In genomic region chr16:64017789-64018188, GRCh38 we compare ENCODE assay signal across 19 cellular contexts.
DNase-seq lines count a peak whose midpoint lies in the region; ATAC-seq and TF ChIP-seq lines count a peak whose summit lies in the region.
"Had no signal": no experiment of that assay in that cellular context is flagged by ENCODE, and none has a peak within 500 bp of the region (broad histone marks: within the 10 kb centered on the region; RNA-seq: fewer than 3 reads in every experiment).

No MANE protein-coding gene starts in this region.

- H3K9ac ChIP-seq in OCI-LY1 (ENCODE audit: low read length) (no peak overlapping the region), neural progenitor cell (no peak overlapping the region)

- no peak overlapping the region for H3K4me2 ChIP-seq in OCI-LY1 (ENCODE audit: low read length)
- no peak overlapping the region for H3K4me2 ChIP-seq in neural progenitor cell
- H3K4me2 ChIP-seq: GM23338 had no signal

- H3K36me3 ChIP-seq in cardiac muscle cell (no peaks in the 10 kb centered on the region), right atrium auricular region (no peaks in the 10 kb centered on the region), OCI-LY1 (ENCODE audit: insufficient read depth, low read length) (no peaks in the 10 kb centered on the region), neural progenitor cell (no peaks in the 10 kb centered on the region)
- H3K36me3 ChIP-seq: BE2C had no signal

- no peak overlapping the region for H3K27ac Mint-ChIP-seq in neural progenitor cell
- H3K27ac Mint-ChIP-seq: CD4-positive, CD25-positive, alpha-beta regulatory T cell; CD8-positive, alpha-beta memory T cell; GM23338 had no signal

- peak overlapping the region; percentile 22 for H3K27ac ChIP-seq in cardiac muscle cell
- no peak overlapping the region for H3K27ac ChIP-seq in right atrium auricular region
- H3K27ac ChIP-seq in OCI-LY1 (ENCODE audit: low read depth, low read length, poor library complexity, severe bottlenecking), result no peak overlapping the region
- no peak overlapping the region for H3K27ac ChIP-seq in neural progenitor cell

- H3K4me1 ChIP-seq in cardiac muscle cell (ENCODE audit: low read depth) (peaks cover 18% of the 10 kb centered on the region), right atrium auricular region (peaks cover 0 to 8% of the 10 kb centered on the region in 2 donors), OCI-LY1 (ENCODE audit: insufficient read depth, low read length, severe bottlenecking) (peaks cover 23% of the 10 kb centered on the region), neural progenitor cell (peaks cover 11% of the 10 kb centered on the region)
- H3K4me1 ChIP-seq: BE2C had no signal

- H3K9me3 ChIP-seq in cardiac muscle cell (ENCODE audit: low read depth) (no peaks in the 10 kb centered on the region), right atrium auricular region (no peaks in the 10 kb centered on the region), OCI-LY1 (ENCODE audit: low read length) (no peaks in the 10 kb centered on the region), neural progenitor cell (ENCODE audit: low read depth) (no peaks in the 10 kb centered on the region)
- H3K9me3 ChIP-seq: BE2C had no signal

- no peaks in the 10 kb centered on the region for H3K27me3 ChIP-seq in cardiac muscle cell
- no peaks in the 10 kb centered on the region for H3K27me3 ChIP-seq in right atrium auricular region
- H3K27me3 ChIP-seq in OCI-LY1 (ENCODE audit: insufficient read depth, low read length), result no peaks in the 10 kb centered on the region
- H3K27me3 ChIP-seq in neural progenitor cell, result no peaks in the 10 kb centered on the region
- H3K27me3 ChIP-seq: BE2C had no signal

- H3K9me3 Mint-ChIP-seq in neural progenitor cell, result peaks cover 2% of the 10 kb centered on the region
- H3K9me3 Mint-ChIP-seq: GM23338 had no signal

- H2AFZ ChIP-seq in OCI-LY1 (ENCODE audit: low read length), result 0 out of 2 replicates have a peak overlapping the region, but pooled peaks have one; percentile 20
- no peak overlapping the region for H2AFZ ChIP-seq in neural progenitor cell (replicated peaks)
- H2AFZ ChIP-seq: GM23338 had no signal

- DNase-seq in cardiac muscle cell (ENCODE audit: low read depth in 1 of 2, low spot score in 1 of 2) (peak in 1 of 2 donors; percentile 8), right atrium auricular region (ENCODE audit: low spot score) (no peak), neural progenitor cell (ENCODE audit: low spot score) (peak; percentile 20), NAMALWA (ENCODE audit: low spot score) (no peak), NCI-H446 treated with DMSO at 0.1 percent for 48 hours (lab: John Stamatoyannopoulos, UW) (no peak)
- DNase-seq: 8988T; BE2C; C1 segment of cervical spinal cord; CD4-positive, CD25-positive, alpha-beta regulatory T cell; CD8-positive, alpha-beta memory T cell; COR-L47; DMS 273 treated with DMSO at 0.1 percent for 48 hours; DMS53; DND-41; EL; HCEC 1CT had no signal

- no peaks in the 10 kb centered on the region for H3K4me1 Mint-ChIP-seq in neural progenitor cell
- H3K4me1 Mint-ChIP-seq: CD4-positive, CD25-positive, alpha-beta regulatory T cell; CD8-positive, alpha-beta memory T cell had no signal

- no peak for ATAC-seq in GM21447 (IDR thresholded peaks at IDR 0.05; ENCODE audit: unreplicated experiment)
- ATAC-seq: GM23338 had no signal

- TF ChIP-seq CTCF in cardiac muscle cell (IDR thresholded peaks at IDR 0.05; ENCODE audit: low read depth, low read length) (no peak), right atrium auricular region (IDR thresholded peaks at IDR 0.05) (no peak), OCI-LY1 (IDR thresholded peaks at IDR 0.05; ENCODE audit: low read length) (no peak), neural progenitor cell (IDR thresholded peaks at IDR 0.05) (no peak)

- no peaks in the 10 kb centered on the region for H3F3A ChIP-seq in OCI-LY1 (ENCODE audit: insufficient read depth, low read length)
- no peaks in the 10 kb centered on the region for H3F3A ChIP-seq in neural progenitor cell (ENCODE audit: low read depth)

- H3K4me3 Mint-ChIP-seq in neural progenitor cell, result no peak overlapping the region
- H3K4me3 Mint-ChIP-seq: CD4-positive, CD25-positive, alpha-beta regulatory T cell; CD8-positive, alpha-beta memory T cell; GM23338 had no signal

- H3K27me3 Mint-ChIP-seq in neural progenitor cell (ENCODE audit: insufficient read depth, low read depth), result no peaks in the 10 kb centered on the region
- H3K27me3 Mint-ChIP-seq: CD4-positive, CD25-positive, alpha-beta regulatory T cell; CD8-positive, alpha-beta memory T cell had no signal

- H3K4me3 ChIP-seq in cardiac muscle cell (no peak overlapping the region), right atrium auricular region (no peak overlapping the region), OCI-LY1 (ENCODE audit: low read depth, low read length, poor library complexity, severe bottlenecking) (no peak overlapping the region), neural progenitor cell (no peak overlapping the region)
- H3K4me3 ChIP-seq: GM23338 had no signal

- no peaks in the 10 kb centered on the region for H3K9me2 ChIP-seq in OCI-LY1 (ENCODE audit: low read depth, low read length)

- no peaks in the 10 kb centered on the region for H3K79me2 ChIP-seq in OCI-LY1 (ENCODE audit: insufficient read depth, low read length)
- H3K79me2 ChIP-seq in neural progenitor cell (ENCODE audit: low read depth), result no peaks in the 10 kb centered on the region

- no peaks in the 10 kb centered on the region for H3K36me3 Mint-ChIP-seq in neural progenitor cell
- H3K36me3 Mint-ChIP-seq: CD4-positive, CD25-positive, alpha-beta regulatory T cell; CD8-positive, alpha-beta memory T cell had no signal

- H4K20me1 ChIP-seq in OCI-LY1 (ENCODE audit: insufficient read depth, low read length) (no peaks in the 10 kb centered on the region), neural progenitor cell (ENCODE audit: low read depth) (no peaks in the 10 kb centered on the region)
